In genomic region chr1:40784141-40784770, GRCh38 we compare ENCODE assay signal across 8 cellular contexts. TPM values are rescaled to one million over a fixed set of nuclear protein-coding genes. Genes with fewer than 3 reads are reported as not detected.
DNase-seq lines count a peak whose midpoint lies in the region; ATAC-seq and TF ChIP-seq lines count a peak whose summit lies in the region.

No MANE protein-coding gene starts in this region.

- H3K9me3 ChIP-seq in upper lobe of right lung, result no peaks in the 10 kb centered on the region

- H3K4me1 Mint-ChIP-seq in activated naive CD4-positive, alpha-beta T cell treated with anti-CD3 and anti-CD28 coated beads for 36 hours (ENCODE audit: low read depth), result peaks cover 7% of the 10 kb centered on the region

- intact Hi-C loops in activated naive CD4-positive, alpha-beta T cell treated with anti-CD3 and anti-CD28 coated beads for 36 hours (cut with micrococcal nuclease), result no loop called here
- intact Hi-C loops in upper lobe of right lung (cut with DNase I), result no loop called here

- H3K27ac ChIP-seq in upper lobe of right lung, result no peak overlapping the region

- no peaks in the 10 kb centered on the region for H3K27me3 ChIP-seq in upper lobe of right lung

- H3K27me3 Mint-ChIP-seq in activated naive CD4-positive, alpha-beta T cell treated with anti-CD3 and anti-CD28 coated beads for 36 hours (ENCODE audit: low read depth), result peaks cover 15% of the 10 kb centered on the region

- in situ Hi-C loops in astrocyte of the cerebellum (cut with HindIII; ENCODE audit: low sequenced_read_pairs), result loop anchor here (10.0 kb wide), 1 partner anchor 59 kb away; no protein-coding TSS in a partner anchor

- no peaks in the 10 kb centered on the region for H3K36me3 ChIP-seq in upper lobe of right lung

- ATAC-seq in upper lobe of right lung, result peak; percentile 3
- no peak for ATAC-seq in HG03432 (IDR thresholded peaks at IDR 0.05; ENCODE audit: unreplicated experiment)
- ATAC-seq in GM21786 (IDR thresholded peaks at IDR 0.05; ENCODE audit: unreplicated experiment), result no peak

- H3K4me3 ChIP-seq in astrocyte of the cerebellum (ENCODE audit: low read depth, low read length) (peak overlapping the region; percentile 20), upper lobe of right lung (peak overlapping the region; percentile 29)

- H3K36me3 Mint-ChIP-seq in activated naive CD4-positive, alpha-beta T cell treated with anti-CD3 and anti-CD28 coated beads for 36 hours (ENCODE audit: low read depth), result no peaks in the 10 kb centered on the region

- CTCF ChIA-PET in activated naive CD4-positive, alpha-beta T cell treated with anti-CD3 and anti-CD28 coated beads for 36 hours (lab: Charles Lee), result interaction anchor here (0.6 to 2.1 kb wide), 2 partner anchors 10 to 436 kb away, joined by 4 to 8 read pairs; no protein-coding TSS in a partner anchor

- TF ChIP-seq CTCF in astrocyte of the cerebellum (IDR thresholded peaks at IDR 0.05; ENCODE audit: low read depth, low read length, missing control alignments), result no peak
- TF ChIP-seq CTCF in upper lobe of right lung (IDR thresholded peaks at IDR 0.05), result no peak

- no peak for DNase-seq in activated naive CD4-positive, alpha-beta T cell treated with anti-CD3 and anti-CD28 coated beads for 36 hours
- no peak for DNase-seq in activated naive CD4-positive, alpha-beta T cell (lab: John Stamatoyannopoulos, UW)
- DNase-seq in astrocyte of the cerebellum (ENCODE audit: low read depth), result no peak
- peak; percentile 10 for DNase-seq in kidney tubule cell (ENCODE audit: low spot score)
- DNase-seq in upper lobe of right lung, result no peak
- no peak for DNase-seq in activated CD4-positive, CD25-positive, alpha-beta regulatory T cell (lab: John Stamatoyannopoulos, UW)

- no peaks in the 10 kb centered on the region for H3K9me3 Mint-ChIP-seq in activated naive CD4-positive, alpha-beta T cell treated with anti-CD3 and anti-CD28 coated beads for 36 hours

- no peak overlapping the region for H3K27ac Mint-ChIP-seq in activated naive CD4-positive, alpha-beta T cell treated with anti-CD3 and anti-CD28 coated beads for 36 hours

- peak overlapping the region; percentile 63 for H3K4me3 Mint-ChIP-seq in activated naive CD4-positive, alpha-beta T cell treated with anti-CD3 and anti-CD28 coated beads for 36 hours

- peaks cover 12% of the 10 kb centered on the region for H3K4me1 ChIP-seq in upper lobe of right lung

RNA-seq across cellular contexts. Expression of gene KCNQ4, which starts 0.7 kb away (rescaled TPM):
- under 1 TPM; 0.49 to 0.50 TPM for total RNA-seq in activated naive CD4-positive, alpha-beta T cell treated with anti-CD3 and anti-CD28 coated beads for 36 hours
- 0.96 TPM for total RNA-seq in upper lobe of right lung
